Comparison of ENCODE assay signal across 20 cellular contexts in the genomic region with DNA sequence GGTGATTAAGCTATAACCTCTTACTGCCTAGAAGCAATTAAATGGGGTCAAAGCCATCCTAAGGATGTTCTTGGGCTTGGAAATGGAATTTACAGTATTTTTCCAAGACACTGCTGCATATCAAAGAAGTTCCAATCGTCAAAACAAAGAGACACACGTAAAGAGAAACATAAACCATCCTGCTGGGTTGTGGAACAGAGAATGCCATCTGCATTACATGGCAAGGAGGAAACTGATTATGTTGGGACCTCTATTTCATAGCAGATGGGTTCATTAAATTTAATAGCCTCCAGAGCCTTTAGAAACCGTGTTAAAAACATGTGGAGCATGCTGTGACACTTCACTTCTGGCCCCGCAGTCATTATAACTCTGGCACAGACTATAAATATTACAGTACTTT.
"Had no signal": no experiment of that assay in that cellular context is flagged by ENCODE, and none has a peak within 500 bp of the region (broad histone marks: within the 10 kb centered on the region; RNA-seq: fewer than 3 reads in every experiment).

No MANE protein-coding gene starts in this region.

- DNase-seq: activated CD4-positive, alpha-beta T cell treated with anti-CD3 and anti-CD28 coated beads for 36 hours; activated CD8-positive, alpha-beta memory T cell treated with anti-CD3 and anti-CD28 coated beads, Interleukin-2, amount 50 U/mL, for 4 hours; activated CD8-positive, alpha-beta T cell treated with anti-CD3 and anti-CD28 coated beads for 36 hours; activated naive CD8-positive, alpha-beta T cell treated with anti-CD3 and anti-CD28 coated beads, Interleukin-2, amount 10 ng/mL, durations not matched to agents 7 days and 5 days; activated T-cell treated with anti-CD3 and anti-CD28 coated beads, Interleukin-2, amount 50 U/mL, for 72 hours; anterior cingulate cortex; dorsolateral prefrontal cortex; head of caudate nucleus; left ventricle myocardium inferior; mesenchymal stem cell; nephron progenitor cell; stimulated activated CD4-positive, alpha-beta T cell treated with anti-CD3 and anti-CD28 coated beads, Interleukin-15, amount 100 ng/mL, for 24 hours; stimulated activated CD4-positive, alpha-beta T cell treated with anti-CD3 and anti-CD28 coated beads, Interleukin-4, amount 100 ng/mL, for 4 hours; stimulated activated naive CD8-positive, alpha-beta T cell treated with anti-CD3 and anti-CD28 coated beads, Interleukin-15, amount 100 ng/mL, for 72 hours; T1000; testis had no signal

- H3K27me3 ChIP-seq: dorsolateral prefrontal cortex, testis had no signal

- H3K27ac ChIP-seq: dorsolateral prefrontal cortex, left ventricle myocardium inferior, testis had no signal

- H3K4me3 ChIP-seq: dorsolateral prefrontal cortex, left ventricle myocardium inferior, testis had no signal

- H3K36me3 Mint-ChIP-seq: activated naive CD8-positive, alpha-beta T cell treated with anti-CD3 and anti-CD28 coated beads, Interleukin-2, amount 10 ng/mL, durations not matched to agents 7 days and 5 days had no signal

- H3K27ac Mint-ChIP-seq: activated CD4-positive, alpha-beta T cell treated with anti-CD3 and anti-CD28 coated beads for 36 hours; activated CD8-positive, alpha-beta T cell treated with anti-CD3 and anti-CD28 coated beads for 36 hours; activated naive CD8-positive, alpha-beta T cell treated with anti-CD3 and anti-CD28 coated beads, Interleukin-2, amount 10 ng/mL, durations not matched to agents 7 days and 5 days; activated T-cell treated with anti-CD3 and anti-CD28 coated beads, Interleukin-2, amount 50 U/mL, for 72 hours; nephron progenitor cell; stimulated activated naive CD8-positive, alpha-beta T cell treated with anti-CD3 and anti-CD28 coated beads, Interleukin-15, amount 100 ng/mL, for 72 hours had no signal

- H3K36me3 ChIP-seq: left ventricle myocardium inferior had no signal

- H3K9me3 Mint-ChIP-seq: activated CD8-positive, alpha-beta T cell treated with anti-CD3 and anti-CD28 coated beads for 36 hours; activated naive CD8-positive, alpha-beta T cell treated with anti-CD3 and anti-CD28 coated beads, Interleukin-2, amount 10 ng/mL, durations not matched to agents 7 days and 5 days; nephron progenitor cell had no signal

- H3K4me1 ChIP-seq: left ventricle myocardium inferior, testis had no signal

- H3K9me3 ChIP-seq: left ventricle myocardium inferior, testis had no signal

- H3K27me3 Mint-ChIP-seq: activated CD4-positive, alpha-beta T cell treated with anti-CD3 and anti-CD28 coated beads for 36 hours; activated naive CD8-positive, alpha-beta T cell treated with anti-CD3 and anti-CD28 coated beads, Interleukin-2, amount 10 ng/mL, durations not matched to agents 7 days and 5 days; stimulated activated naive CD8-positive, alpha-beta T cell treated with anti-CD3 and anti-CD28 coated beads, Interleukin-15, amount 100 ng/mL, for 72 hours had no signal

- FAIRE-seq: bronchial epithelial cell, endometrium, keratinocyte had no signal

- H3K4me1 Mint-ChIP-seq: activated CD4-positive, alpha-beta T cell treated with anti-CD3 and anti-CD28 coated beads for 36 hours; activated naive CD8-positive, alpha-beta T cell treated with anti-CD3 and anti-CD28 coated beads, Interleukin-2, amount 10 ng/mL, durations not matched to agents 7 days and 5 days; nephron progenitor cell; stimulated activated naive CD8-positive, alpha-beta T cell treated with anti-CD3 and anti-CD28 coated beads, Interleukin-15, amount 100 ng/mL, for 72 hours had no signal

- H3K4me3 Mint-ChIP-seq: activated CD4-positive, alpha-beta T cell treated with anti-CD3 and anti-CD28 coated beads for 36 hours; activated CD8-positive, alpha-beta T cell treated with anti-CD3 and anti-CD28 coated beads for 36 hours; activated naive CD8-positive, alpha-beta T cell treated with anti-CD3 and anti-CD28 coated beads, Interleukin-2, amount 10 ng/mL, durations not matched to agents 7 days and 5 days; activated T-cell treated with anti-CD3 and anti-CD28 coated beads, Interleukin-2, amount 50 U/mL, for 72 hours; nephron progenitor cell; stimulated activated naive CD8-positive, alpha-beta T cell treated with anti-CD3 and anti-CD28 coated beads, Interleukin-15, amount 100 ng/mL, for 72 hours had no signal

- ATAC-seq: activated CD4-positive, alpha-beta T cell treated with anti-CD3 and anti-CD28 coated beads for 36 hours; activated CD8-positive, alpha-beta T cell treated with anti-CD3 and anti-CD28 coated beads for 36 hours; activated T-cell treated with anti-CD3 and anti-CD28 coated beads, Interleukin-2, amount 50 U/mL, for 72 hours; esophagus mucosa; stimulated activated naive CD8-positive, alpha-beta T cell treated with anti-CD3 and anti-CD28 coated beads, Interleukin-15, amount 100 ng/mL, for 72 hours had no signal
